ENCODE assay signal across 9 cellular contexts in the genomic region with DNA sequence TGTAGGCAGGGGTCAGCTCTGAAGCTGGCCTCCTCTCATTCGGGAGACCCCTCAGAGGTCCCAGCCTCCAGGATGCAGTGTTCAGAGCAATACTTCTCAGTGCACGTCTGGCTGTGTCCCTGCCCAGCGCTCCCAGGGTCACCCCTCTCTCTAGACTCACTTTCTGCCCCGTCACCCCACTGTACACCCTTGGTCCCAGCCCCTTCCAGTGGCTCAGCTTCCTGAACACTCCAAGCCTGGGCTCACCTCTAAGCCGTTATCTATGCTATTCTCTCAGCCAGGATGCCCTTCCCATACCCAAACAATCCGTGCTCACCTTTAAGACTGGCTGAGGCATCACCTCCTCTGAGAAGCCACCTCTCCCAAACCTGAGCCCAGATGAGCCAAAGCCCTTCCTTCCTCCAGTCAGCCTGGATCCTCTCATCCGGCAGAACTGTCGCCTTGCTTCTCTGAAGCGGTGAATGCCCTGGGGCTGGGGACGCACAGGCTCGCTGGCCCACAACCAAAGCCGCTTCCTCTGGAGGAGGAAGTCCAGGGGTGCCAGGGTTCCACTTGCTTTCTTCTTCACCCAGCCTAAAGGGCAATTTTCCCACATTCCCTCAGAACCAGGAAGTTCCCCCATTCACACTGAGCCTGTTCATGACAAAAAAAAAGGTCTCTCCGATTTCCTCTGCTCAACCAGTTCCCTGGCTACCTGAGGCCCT. TPM values are rescaled to one million over a fixed set of nuclear protein-coding genes. Genes with fewer than 3 reads are reported as not detected.
A peak's percentile ranks its signal among the peaks of the same experiment; 100 is the strongest.
DNase-seq lines count a peak whose midpoint lies in the region; ATAC-seq and TF ChIP-seq lines count a peak whose summit lies in the region.
"Had no signal": no experiment of that assay in that cellular context is flagged by ENCODE, and none has a peak within 500 bp of the region (broad histone marks: within the 10 kb centered on the region; RNA-seq: fewer than 3 reads in every experiment).

No MANE protein-coding gene starts in this region.

- H3K9ac ChIP-seq in subcutaneous abdominal adipose tissue (ENCODE audit: low read length in 5 of 5), result peak overlapping the region in 1 of 5 donors; percentile 37

- no peak for TF ChIP-seq CTCF in right atrium auricular region (IDR thresholded peaks at IDR 0.05)

- H3K4me3 ChIP-seq in right atrium auricular region (no peak overlapping the region), subcutaneous abdominal adipose tissue (ENCODE audit: low read depth in 1 of 5, low read length in 5 of 5) (peak overlapping the region in 3 of 5 donors; percentile 3 to 37 (median 23)), H7 (ENCODE audit: insufficient read depth, low read depth, low read length) (no peak overlapping the region)

- DNase-seq in NOMO-1 treated with dmso at 0.1 percent for 144 hours (lab: John Stamatoyannopoulos, UW; ENCODE audit: unreplicated experiment) (peak; percentile 9), NOMO-1 treated with DMSO at 0.1 percent for 48 hours (lab: John Stamatoyannopoulos, UW; ENCODE audit: unreplicated experiment) (no peak), UCSD-AML1 (lab: John Stamatoyannopoulos, UW; ENCODE audit: unreplicated experiment) (peak; percentile 70), right atrium auricular region (ENCODE audit: low spot score) (no peak), hepatic stellate cell (ENCODE audit: low spot score) (no peak), H7 (no peak)
- DNase-seq: NCI-H1694 had no signal

- no peaks in the 10 kb centered on the region for H3K9me3 ChIP-seq in right atrium auricular region
- no peaks in the 10 kb centered on the region for H3K9me3 ChIP-seq in subcutaneous abdominal adipose tissue (ENCODE audit: control insufficient read depth in 5 of 5, low read length in 5 of 5)

- H3K36me3 ChIP-seq in right atrium auricular region (no peaks in the 10 kb centered on the region), subcutaneous abdominal adipose tissue (ENCODE audit: control insufficient read depth in 5 of 5, insufficient read depth in 5 of 5, low read length in 5 of 5) (no peaks in the 10 kb centered on the region), H7 (replicated peaks; ENCODE audit: control insufficient read depth, insufficient read depth, low read length) (no peaks in the 10 kb centered on the region)

- no peak for ATAC-seq in HG03135 (IDR thresholded peaks at IDR 0.05; ENCODE audit: unreplicated experiment)

- peak overlapping the region; percentile 43 to 51 for H3K27ac ChIP-seq in right atrium auricular region
- peak overlapping the region; percentile 45 for H3K27ac ChIP-seq in subcutaneous abdominal adipose tissue (ENCODE audit: low read depth, low read length)

- H3K27me3 ChIP-seq in right atrium auricular region (no peaks in the 10 kb centered on the region), subcutaneous abdominal adipose tissue (ENCODE audit: control insufficient read depth in 5 of 5, insufficient read depth in 4 of 5, low read length in 5 of 5) (no peaks in the 10 kb centered on the region), H7 (ENCODE audit: control insufficient read depth, insufficient read depth, low read length) (peaks cover 3% of the 10 kb centered on the region)

- H3K4me1 ChIP-seq in right atrium auricular region (peaks cover 0 to 41% of the 10 kb centered on the region in 2 donors), subcutaneous abdominal adipose tissue (ENCODE audit: control insufficient read depth in 5 of 5, insufficient read depth in 5 of 5, low read length in 5 of 5) (peaks cover 0 to 58% (median 44%) of the 10 kb centered on the region in 5 donors)

RNA-seq across cellular contexts. Expression of a gene that starts 13.7 kb away (rescaled TPM):
- total RNA-seq in right atrium auricular region, result 10 to 100 TPM; 17.2 to 28.7 TPM
- total RNA-seq in H7 (2014; rRNA removed; shearing (Covaris generic)), result 58.4 and 60.9 TPM in 2 replicates

RNA-seq across cellular contexts. Expression of a gene that starts 30.0 kb away (rescaled TPM):
- 1 to 10 TPM; 1.8 to 2.6 TPM for total RNA-seq in right atrium auricular region
- 5.1 and 13.1 TPM in 2 replicates for total RNA-seq in H7 (2014; rRNA removed; shearing (Covaris generic))

Comparison
In these comparisons a context has a peak if more than half of its experiments do, and no peak if none do; other contexts are left out.
1. DNase-seq: peak in NOMO-1 treated with dmso at 0.1 percent for 144 hours (single experiment) and UCSD-AML1 (single experiment); none in NOMO-1 treated with DMSO at 0.1 percent for 48 hours (single experiment), right atrium auricular region (single experiment), hepatic stellate cell (single experiment) and H7 (single experiment).
2. H3K4me3 ChIP-seq: peak in subcutaneous abdominal adipose tissue (3 of 5); none in right atrium auricular region (0 of 2) and H7 (single experiment).